9 cellular contexts compared by ENCODE assay signal in the genomic region with DNA sequence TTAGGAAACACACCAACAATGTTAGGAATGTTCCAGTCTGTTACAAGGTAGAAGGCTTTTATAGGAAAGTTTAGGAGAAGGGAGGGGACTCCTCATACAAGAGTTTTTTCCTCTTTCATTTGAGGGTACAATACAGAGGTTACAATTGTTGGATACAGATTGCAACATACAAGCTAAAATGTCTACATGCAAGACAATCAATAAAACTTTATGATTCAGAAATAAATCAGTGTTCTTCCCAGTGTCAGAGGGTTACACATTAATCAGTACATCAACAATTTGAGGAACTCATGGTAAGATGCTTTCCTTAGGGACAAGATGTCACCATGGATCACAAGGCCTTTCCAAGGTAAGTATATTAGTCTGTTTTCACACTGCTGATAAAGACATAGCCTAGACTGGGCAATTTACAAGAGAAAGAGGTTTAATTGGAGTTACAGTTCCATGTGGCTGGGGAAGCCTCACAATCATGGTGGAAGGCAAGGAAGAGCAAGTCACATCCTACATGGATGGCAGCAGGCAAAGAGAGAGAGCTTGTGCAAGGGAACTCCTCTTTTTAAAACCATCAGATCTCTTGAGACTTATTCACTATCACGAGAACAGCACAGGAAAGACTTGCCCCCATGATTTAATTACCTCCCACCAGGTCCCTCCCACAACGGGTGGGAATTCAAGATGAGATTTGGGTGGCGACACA. TPM values are rescaled to one million over a fixed set of nuclear protein-coding genes. Genes with fewer than 3 reads are reported as not detected.
"Had no signal": no experiment of that assay in that cellular context is flagged by ENCODE, and none has a peak within 500 bp of the region (broad histone marks: within the 10 kb centered on the region; RNA-seq: fewer than 3 reads in every experiment).

No MANE protein-coding gene starts in this region.

RNA-seq across cellular contexts. Expression of gene NPC1L1, which starts 34.4 kb away (rescaled TPM):
- total RNA-seq: activated CD4-positive, alpha-beta memory T cell treated with anti-CD3 and anti-CD28 coated beads, Interleukin-2, amount 10 ng/mL, durations not matched to agents 7 days and 5 days; activated CD4-positive, alpha-beta T cell treated with anti-CD3 and anti-CD28 coated beads, Interleukin-2, amount 10 ng/mL, durations not matched to agents 7 days and 5 days; activated CD8-positive, alpha-beta memory T cell treated with anti-CD3 and anti-CD28 coated beads, Interleukin-2, amount 10 ng/mL, durations not matched to agents 7 days and 5 days; activated CD8-positive, alpha-beta T cell treated with anti-CD3 and anti-CD28 coated beads, Interleukin-2, amount 10 ng/mL, durations not matched to agents 7 days and 5 days; activated T-helper 2 cell treated with anti-CD3 and anti-CD28 coated beads, Interferon-gamma antibody, Interleukin-2, Interleukin-4, amounts not matched to agents 10 μg/mL and 5 μg/mL and 100 μg/mL, durations not matched to agents 14 hours and 24 hours and 36 hours; ascending aorta; cardiac muscle cell; T-helper 1 cell treated with Interleukin-12 subunit alpha and Interleukin-12 subunit beta and Interleukin-4 antibody, amounts not matched to agents 30 ng/mL and 1 ng/mL, for 36 hours; T-helper 2 cell treated with Interferon-gamma antibody and Interleukin-4, amounts not matched to agents 100 ng/mL and 5 ng/mL, for 36 hours had no signal
- polyA plus RNA-seq: cardiac muscle cell had no signal
